30 cellular contexts compared by ENCODE assay signal in genomic region chrX:153417637-153418036, GRCh38. TPM values are rescaled to one million over a fixed set of nuclear protein-coding genes. Genes with fewer than 3 reads are reported as not detected.
"Had no signal": no experiment of that assay in that cellular context is flagged by ENCODE, and none has a peak within 500 bp of the region (broad histone marks: within the 10 kb centered on the region; RNA-seq: fewer than 3 reads in every experiment).

No MANE protein-coding gene starts in this region.

- H3K27ac Mint-ChIP-seq: mesothelial cell of epicardium had no signal

- H3K27me3 ChIP-seq: left lung had no signal

- H3K27ac ChIP-seq: coronary artery, dorsolateral prefrontal cortex, esophagus squamous epithelium, gastrocnemius medialis, heart right ventricle, left lung, lower lobe of right lung had no signal

- H3K9me3 ChIP-seq: esophagus squamous epithelium, gastrocnemius medialis, heart right ventricle, left lung, lower lobe of right lung, mucosa of descending colon had no signal

- H3K36me3 ChIP-seq: esophagus squamous epithelium, gastrocnemius medialis, heart right ventricle, lower lobe of right lung had no signal

- H3K4me1 ChIP-seq: left lung had no signal

- H3K4me3 Mint-ChIP-seq: mesothelial cell of epicardium had no signal

- H3K4me1 Mint-ChIP-seq: mesothelial cell of epicardium had no signal

- H3K36me3 Mint-ChIP-seq: mesothelial cell of epicardium had no signal

- H3K4me3 ChIP-seq: coronary artery, dorsolateral prefrontal cortex, esophagus squamous epithelium, gastrocnemius medialis, heart right ventricle, left lung, lower lobe of right lung, mucosa of descending colon had no signal

- DNase-seq: dermis blood vessel endothelial cell; dorsolateral prefrontal cortex; effector CD4-positive, alpha-beta T cell; effector memory CD4-positive, alpha-beta T cell; esophagus squamous epithelium; foreskin melanocyte; gastrocnemius medialis; glutamatergic neuron; head of caudate nucleus; heart right ventricle; hippocampal formation; left cardiac atrium; left lung; left ventricle myocardium superior; lower lobe of right lung; mesenchymal stem cell; mucosa of descending colon had no signal

- ATAC-seq: left lung, left ventricle myocardium superior, lower lobe of right lung, mucosa of descending colon had no signal

- FAIRE-seq: colon, endothelial cell of umbilical vein, islet of Langerhans, keratinocyte had no signal

RNA-seq across cellular contexts. Expression of gene ZFP92, which starts 6.4 kb away (rescaled TPM):
- total RNA-seq: myocyte had no signal

RNA-seq across cellular contexts. Expression of gene PNMA6E, which starts 16.5 kb away (rescaled TPM):
- total RNA-seq: dermis blood vessel endothelial cell, endothelial cell of umbilical vein, epithelial cell of proximal tubule, esophagus squamous epithelium, gastrocnemius medialis, glomerular endothelial cell, heart right ventricle, kidney epithelial cell, left cardiac atrium, left lung, left ventricle myocardium superior, lower lobe of right lung, lung microvascular endothelial cell, mesenteric fat pad, mesothelial cell of epicardium, mucosa of descending colon, myocyte had no signal
- polyA plus RNA-seq: endothelial cell of umbilical vein, esophagus, heart right ventricle, keratinocyte had no signal

RNA-seq across cellular contexts. Expression of gene TREX2, which starts 28.2 kb away (rescaled TPM):
- total RNA-seq: epithelial cell of proximal tubule had no signal
